23 cellular contexts compared by ENCODE assay signal in the genomic region with DNA sequence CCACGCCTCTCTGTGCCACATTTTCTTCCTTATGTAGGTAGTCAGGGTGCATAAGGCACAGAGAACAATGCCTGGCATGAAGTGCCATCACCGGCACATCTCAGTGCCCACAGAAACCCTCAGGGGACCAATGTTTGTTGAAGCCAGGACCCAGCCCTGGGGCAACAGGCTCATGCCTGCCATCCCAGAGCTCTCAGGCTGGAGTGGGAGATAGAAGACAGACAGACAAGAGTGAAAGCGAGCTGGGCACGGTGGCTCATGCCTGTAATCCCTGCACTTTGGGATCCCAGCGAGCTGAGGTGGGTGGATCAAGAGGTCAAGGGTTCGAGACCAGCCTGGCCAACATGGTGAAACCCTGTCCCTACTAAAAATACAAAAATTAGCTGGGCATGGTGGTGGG. TPM values are rescaled to one million over a fixed set of nuclear protein-coding genes. Genes with fewer than 3 reads are reported as not detected.
"Had no signal": no experiment of that assay in that cellular context is flagged by ENCODE, and none has a peak within 500 bp of the region (broad histone marks: within the 10 kb centered on the region; RNA-seq: fewer than 3 reads in every experiment).

No MANE protein-coding gene starts in this region.

- DNase-seq: cortex of kidney; effector CD8-positive, alpha-beta T cell; heart left ventricle; hippocampal formation; kidney glomerular epithelial cell; naive thymus-derived CD4-positive, alpha-beta T cell; nephron progenitor cell; stimulated activated CD4-positive, alpha-beta T cell treated with anti-CD3 and anti-CD28 coated beads, Interleukin-15, amount 100 ng/mL, for 24 hours; stimulated activated CD4-positive, alpha-beta T cell treated with anti-CD3 and anti-CD28 coated beads, Interleukin-1b, Interleukin-23, amount 100 ng/mL, for 48 hours; stimulated activated CD4-positive, alpha-beta T cell treated with anti-CD3 and anti-CD28 coated beads, Interleukin-4, amount 100 ng/mL, for 24 hours; upper lobe of right lung had no signal

- FAIRE-seq: endometrium, frontal cortex had no signal

- H3K36me3 ChIP-seq: heart left ventricle, neutrophil, tibial nerve, upper lobe of right lung, vagina had no signal

- H3K27ac ChIP-seq: dorsolateral prefrontal cortex, heart left ventricle, neutrophil, tibial nerve, upper lobe of right lung, vagina had no signal

- H3K9me3 ChIP-seq: heart left ventricle, neutrophil, tibial nerve, upper lobe of right lung, vagina had no signal

- H3K4me1 ChIP-seq: tibial nerve, upper lobe of right lung, vagina had no signal

- H3K4me3 ChIP-seq: dorsolateral prefrontal cortex, heart left ventricle, tibial nerve, upper lobe of right lung, vagina had no signal

- ATAC-seq: esophagus mucosa; heart left ventricle; naive thymus-derived CD4-positive, alpha-beta T cell; stimulated activated memory B cell treated with anti-CD40 and anti-IgM and Interleukin-4, amounts not matched to agents 10 μg/mL and 1 μg/mL and 100 μg/mL, for 72 hours had no signal

- H3K27me3 ChIP-seq: dorsolateral prefrontal cortex, heart left ventricle, neutrophil, tibial nerve, upper lobe of right lung, vagina had no signal

RNA-seq across cellular contexts. Expression of a gene that starts 13.5 kb away (rescaled TPM):
- total RNA-seq: frontal cortex, glomerular endothelial cell, temporal lobe, vagina had no signal
- polyA plus RNA-seq: fibroblast of lung, liver had no signal
